22 cellular contexts compared by ENCODE assay signal in the genomic region with DNA sequence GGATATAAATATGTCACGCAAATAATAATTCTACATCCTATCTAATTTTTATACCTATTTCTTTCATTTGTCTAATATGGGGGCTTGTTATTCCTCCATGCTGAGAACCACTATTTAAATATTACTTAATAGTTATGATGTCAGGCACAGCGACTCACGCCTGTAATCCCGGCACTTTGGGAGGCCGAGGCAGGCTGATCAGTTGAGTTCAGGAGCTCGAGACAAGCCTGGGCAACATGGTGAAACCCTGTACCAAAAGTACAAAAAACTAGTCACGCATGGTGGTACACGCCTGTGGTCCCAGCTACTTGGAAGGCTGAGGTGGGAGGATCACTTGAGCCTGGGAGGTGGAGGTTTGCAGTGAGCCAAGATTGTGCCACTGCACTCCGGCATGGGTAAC. TPM values are rescaled to one million over a fixed set of nuclear protein-coding genes. Genes with fewer than 3 reads are reported as not detected.
DNase-seq lines count a peak whose midpoint lies in the region; ATAC-seq and TF ChIP-seq lines count a peak whose summit lies in the region.
"Had no signal": no experiment of that assay in that cellular context is flagged by ENCODE, and none has a peak within 500 bp of the region (broad histone marks: within the 10 kb centered on the region; RNA-seq: fewer than 3 reads in every experiment).

No MANE protein-coding gene starts in this region.

- H3K4me1 Mint-ChIP-seq in CD4-positive, alpha-beta memory T cell, result peaks cover 21 to 43% (median 31%) of the 10 kb centered on the region in 4 donors
- H3K4me1 Mint-ChIP-seq in T-helper 17 cell, result peaks cover 34% of the 10 kb centered on the region
- H3K4me1 Mint-ChIP-seq in naive thymus-derived CD8-positive, alpha-beta T cell, result peaks cover 13 to 47% (median 37%) of the 10 kb centered on the region in 4 donors

- WGBS in psoas muscle, 3 donors, result 95 to 97% (median 97%) methylated on average over 9 of the region's 9 CpGs

- POLR2A ChIA-PET in CD4-positive, alpha-beta memory T cell (lab: Charles Lee; ENCODE audit: partially characterized antibody), result no interaction called here
- POLR2A ChIA-PET in naive thymus-derived CD8-positive, alpha-beta T cell (lab: Charles Lee), result no interaction called here

- intact Hi-C loops in CD4-positive, alpha-beta memory T cell (cut with micrococcal nuclease), result loop anchor here (2.0 to 10.0 kb wide), 2 partner anchors 45 to 135 kb away; a partner anchor contains a TSS
- intact Hi-C loops in psoas muscle (cut with DNase I), result no loop called here

- peak overlapping the region in 5 of 7 donors; percentile 42 to 99 (median 95) for H3K27ac Mint-ChIP-seq in CD4-positive, alpha-beta memory T cell
- H3K27ac Mint-ChIP-seq in T-helper 17 cell, result peak overlapping the region; percentile 99
- peak overlapping the region in 9 of 10 donors; percentile 83 to 99 (median 98) for H3K27ac Mint-ChIP-seq in naive thymus-derived CD8-positive, alpha-beta T cell

- no peak overlapping the region for H3K4me3 Mint-ChIP-seq in CD4-positive, alpha-beta memory T cell
- H3K4me3 Mint-ChIP-seq in T-helper 17 cell, result no peak overlapping the region
- peak overlapping the region in 1 of 10 donors; percentile 34 for H3K4me3 Mint-ChIP-seq in naive thymus-derived CD8-positive, alpha-beta T cell
- H3K4me3 Mint-ChIP-seq: B cell, CD14-positive monocyte, IgD-negative memory B cell had no signal

- peaks cover 12 to 13% of the 10 kb centered on the region in 2 donors for H3K36me3 Mint-ChIP-seq in CD4-positive, alpha-beta memory T cell
- H3K36me3 Mint-ChIP-seq in T-helper 17 cell (ENCODE audit: low read depth), result peaks cover 6% of the 10 kb centered on the region
- H3K36me3 Mint-ChIP-seq in naive thymus-derived CD8-positive, alpha-beta T cell, result peaks cover 0 to 7% (median 5%) of the 10 kb centered on the region in 3 donors

- DNase-seq in CD4-positive, alpha-beta memory T cell, result no peak
- DNase-seq in T-helper 17 cell (no peak), epithelial cell of prostate (ENCODE audit: low read depth, low spot score) (peak; percentile 10), psoas muscle (no peak)
- no peak for DNase-seq in naive thymus-derived CD8-positive, alpha-beta T cell
- DNase-seq: Caco-2, DND-41, NCI-H1417 treated with DMSO at 0.1 percent for 48 hours, NCI-H187, NCI-H446, NCI-H526 treated with DMSO at 0.1 percent for 48 hours, PC-3, SHP77 treated with DMSO at 0.1 percent for 48 hours, SW 1271 had no signal

- no peaks in the 10 kb centered on the region for H3K27me3 Mint-ChIP-seq in CD4-positive, alpha-beta memory T cell
- no peaks in the 10 kb centered on the region for H3K27me3 Mint-ChIP-seq in T-helper 17 cell
- H3K27me3 Mint-ChIP-seq in naive thymus-derived CD8-positive, alpha-beta T cell, result no peaks in the 10 kb centered on the region
- H3K27me3 Mint-ChIP-seq: B cell, IgD-negative memory B cell had no signal

- TF ChIP-seq CTCF in psoas muscle (IDR thresholded peaks at IDR 0.05), result no peak

- H3K27ac ChIP-seq in CD4-positive, alpha-beta memory T cell (ENCODE audit: low read depth, low read length), result no peak overlapping the region
- H3K27ac ChIP-seq in epithelial cell of prostate, result peak overlapping the region; percentile 25
- H3K27ac ChIP-seq in psoas muscle, result no peak overlapping the region
- H3K27ac ChIP-seq: A549, SK-N-MC had no signal

- no peaks in the 10 kb centered on the region for H3K9me3 ChIP-seq in CD4-positive, alpha-beta memory T cell (ENCODE audit: control insufficient read depth in 1 of 2, low read length in 2 of 2)
- no peaks in the 10 kb centered on the region for H3K9me3 ChIP-seq in T-helper 17 cell (ENCODE audit: control insufficient read depth, low read length, poor library complexity, severe bottlenecking)
- H3K9me3 ChIP-seq in psoas muscle, result no peaks in the 10 kb centered on the region
- H3K9me3 ChIP-seq: A549, Caco-2 had no signal

- H3K9me3 Mint-ChIP-seq in CD4-positive, alpha-beta memory T cell, result no peaks in the 10 kb centered on the region
- no peaks in the 10 kb centered on the region for H3K9me3 Mint-ChIP-seq in naive thymus-derived CD8-positive, alpha-beta T cell
- H3K9me3 Mint-ChIP-seq: IgD-negative memory B cell had no signal

- no peak for ATAC-seq in T-helper 17 cell
- no peak for ATAC-seq in naive thymus-derived CD8-positive, alpha-beta T cell
- ATAC-seq in GM21528 (IDR thresholded peaks at IDR 0.05; ENCODE audit: low FRiP score, unreplicated experiment), result no peak
- no peak for ATAC-seq in GM21737 (IDR thresholded peaks at IDR 0.05; ENCODE audit: unreplicated experiment)
- ATAC-seq in psoas muscle, result no peak
- ATAC-seq: A549, GM12878, PC-3 had no signal

- no peak overlapping the region for H3K4me3 ChIP-seq in CD4-positive, alpha-beta memory T cell (ENCODE audit: low read length in 2 of 2)
- H3K4me3 ChIP-seq in psoas muscle, result no peak overlapping the region
- H3K4me3 ChIP-seq: A549, GM12878, SK-N-MC had no signal

- CTCF ChIA-PET in CD4-positive, alpha-beta memory T cell (lab: Charles Lee; ENCODE audit: partially characterized antibody), result interaction anchor here (1.1 kb wide), 1 partner anchor 75 kb away, joined by 3 read pairs; no protein-coding TSS in a partner anchor

- no peaks in the 10 kb centered on the region for H3K36me3 ChIP-seq in CD4-positive, alpha-beta memory T cell (ENCODE audit: insufficient read depth, low read length)
- H3K36me3 ChIP-seq in psoas muscle (ENCODE audit: insufficient read depth in 1 of 2, low read depth in 1 of 2), result peaks cover 0 to 17% of the 10 kb centered on the region in 2 donors

- H3K4me1 ChIP-seq in CD4-positive, alpha-beta memory T cell (ENCODE audit: insufficient read depth, low read length), result peaks cover 34% of the 10 kb centered on the region
- no peaks in the 10 kb centered on the region for H3K4me1 ChIP-seq in psoas muscle
- H3K4me1 ChIP-seq: Caco-2 had no signal

- H3K27me3 ChIP-seq in CD4-positive, alpha-beta memory T cell (ENCODE audit: insufficient read depth, low read length), result no peaks in the 10 kb centered on the region
- no peaks in the 10 kb centered on the region for H3K27me3 ChIP-seq in psoas muscle (ENCODE audit: insufficient read depth in 3 of 3, low read length in 2 of 3)

RNA-seq across cellular contexts. Expression of a gene that starts 45.2 kb away (rescaled TPM):
- 1 to 10 TPM; 8.3 to 9.5 TPM for total RNA-seq in CD4-positive, alpha-beta memory T cell
- polyA plus RNA-seq in CD4-positive, alpha-beta memory T cell, result 1 to 10 TPM; 2.3 to 4.0 TPM
- total RNA-seq in T-helper 17 cell (1 to 10 TPM; 5.8 to 7.7 TPM), psoas muscle (1 to 10 TPM; 4.3 to 6.3 (median 5.1) TPM)
- total RNA-seq in naive thymus-derived CD8-positive, alpha-beta T cell, result 10 to 100 TPM in 1 of 2 experiments, 1 to 10 TPM in 1; 9.9 to 10.8 TPM
- polyA plus RNA-seq in naive thymus-derived CD8-positive, alpha-beta T cell, result 1 to 10 TPM; 1.6 to 2.6 (median 1.9) TPM
- polyA plus RNA-seq in psoas muscle, result 1 to 10 TPM; 1.3 to 2.9 (median 2.7) TPM
